8 cellular contexts compared by ENCODE assay signal in the genomic region with DNA sequence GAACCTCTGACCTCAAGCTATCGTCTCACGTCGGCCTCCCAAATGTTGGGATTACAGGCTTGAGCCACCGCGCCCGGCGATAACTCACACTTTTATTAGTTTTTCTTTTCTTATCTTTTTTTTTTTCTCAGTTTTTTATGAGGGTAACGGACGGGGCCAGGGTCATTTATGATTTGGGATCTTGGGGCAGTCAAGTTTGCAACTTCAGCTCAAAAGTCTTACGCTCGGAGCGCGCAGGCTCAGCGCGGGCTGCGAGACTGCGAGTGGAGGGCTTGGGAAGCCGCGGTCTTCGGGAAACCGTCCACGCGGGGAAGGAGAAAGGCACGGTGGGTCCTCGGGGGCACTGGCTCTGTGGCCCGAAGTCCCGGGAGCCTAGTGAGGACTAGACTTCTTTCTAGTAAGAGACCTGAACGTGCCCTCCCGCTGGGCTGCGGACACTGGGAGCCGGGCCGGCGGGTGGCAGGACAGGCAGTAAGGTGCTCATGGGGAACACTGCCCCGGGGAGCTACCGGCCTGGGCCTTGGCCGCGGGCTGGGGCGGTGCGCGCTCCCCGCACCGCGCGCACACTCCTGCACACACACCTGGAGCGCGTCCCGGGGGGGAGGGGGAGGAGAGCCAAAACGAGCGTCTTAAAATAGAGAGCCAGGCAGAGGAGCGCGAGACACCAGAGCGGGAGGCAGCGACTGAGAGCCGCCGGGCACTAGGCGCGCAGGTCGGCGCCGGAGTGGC. TPM values are rescaled to one million over a fixed set of nuclear protein-coding genes. Genes with fewer than 3 reads are reported as not detected.
DNase-seq lines count a peak whose midpoint lies in the region; ATAC-seq, FAIRE-seq and TF ChIP-seq lines count a peak whose summit lies in the region.

No MANE protein-coding gene starts in this region.

- POLR2A ChIA-PET in A549 (lab: Yijun Ruan, JAX), result no interaction called here

- no peaks in the 10 kb centered on the region for H3K36me3 ChIP-seq in ascending aorta
- H3K36me3 ChIP-seq in suprapubic skin, result no peaks in the 10 kb centered on the region

- peak overlapping the region; percentile 42 for H3K4me3 ChIP-seq in A549
- peak overlapping the region; percentile 33 to 58 for H3K4me3 ChIP-seq in ascending aorta
- H3K4me3 ChIP-seq in suprapubic skin, result peak overlapping the region; percentile 47

- CTCF ChIA-PET in A549 (lab: Yijun Ruan, JAX), result interaction anchor here (0.6 to 2.6 kb wide), 17 partner anchors 8 to 383 kb away, joined by 3 to 45 read pairs (median 4); no protein-coding TSS in a partner anchor

- H3K4me2 ChIP-seq in A549, result peak overlapping the region; percentile 86

- no peak for TF ChIP-seq EP300 in A549 (IDR thresholded peaks at IDR 0.05)
- TF ChIP-seq EP300 in suprapubic skin (IDR thresholded peaks at IDR 0.05), result no peak

- no peaks in the 10 kb centered on the region for H3K9me3 ChIP-seq in A549
- H3K9me3 ChIP-seq in ascending aorta, result no peaks in the 10 kb centered on the region
- no peaks in the 10 kb centered on the region for H3K9me3 ChIP-seq in suprapubic skin

- ATAC-seq in A549 (peak; percentile 70 to 72), HG03432 (IDR thresholded peaks at IDR 0.05; ENCODE audit: unreplicated experiment) (peak; percentile 21), GM18520 (IDR thresholded peaks at IDR 0.05; ENCODE audit: unreplicated experiment) (no peak)

- H3K27ac ChIP-seq in A549 (no peak overlapping the region), ascending aorta (no peak overlapping the region), suprapubic skin (peak overlapping the region; percentile 67)

- 1% methylated on average over 15 of the region's 60 CpGs for WGBS in A549 (ENCODE audit: missing lambda C conversion rate)
- WGBS in suprapubic skin, result 4% methylated on average over 49 of the region's 60 CpGs

- H3K27me3 ChIP-seq in ascending aorta (peaks cover 27% of the 10 kb centered on the region), suprapubic skin (peaks cover 70% of the 10 kb centered on the region)

- H3K4me1 ChIP-seq in A549, result peaks cover 18% of the 10 kb centered on the region; the same call in 2 of the 3 replicates
- H3K4me1 ChIP-seq in ascending aorta, result peaks cover 3 to 18% of the 10 kb centered on the region in 2 donors
- H3K4me1 ChIP-seq in suprapubic skin, result peaks cover 39% of the 10 kb centered on the region

- TF ChIP-seq RAD21 in A549 (conservative IDR thresholded peaks at IDR 0.05 in 1 of 2, IDR thresholded peaks at IDR 0.05 in 1 of 2), result no peak

- TF ChIP-seq CTCF in A549 (IDR thresholded peaks at IDR 0.05) (no peak), ascending aorta (IDR thresholded peaks at IDR 0.05) (no peak), suprapubic skin (IDR thresholded peaks at IDR 0.05) (no peak)

- TF ChIP-seq POLR2A in A549 (IDR thresholded peaks at IDR 0.05; ENCODE audit: low read length), result no peak
- TF ChIP-seq POLR2A in suprapubic skin (IDR thresholded peaks at IDR 0.05), result no peak

- peak; percentile 20 to 26 for DNase-seq in A549 (ENCODE audit: low read depth in 1 of 2, low spot score in 1 of 2)
- DNase-seq in ascending aorta (ENCODE audit: low spot score in 2 of 2), result no peak
- DNase-seq in kidney tubule cell (ENCODE audit: low spot score), result peak; percentile 59
- DNase-seq in suprapubic skin (ENCODE audit: low spot score in 2 of 2), result no peak
- DNase-seq in central memory CD4-positive, alpha-beta T cell, result no peak
- no peak for DNase-seq in epidermal melanocyte (ENCODE audit: insufficient read length, low spot score)

- intact Hi-C loops in ascending aorta (cut with DNase I), result no loop called here

- FAIRE-seq in A549 (lab: Jason Lieb, UNC), result no peak

TF ChIP-seq in A549, 52 proteins besides CTCF, POLR2A, EP300 and RAD21:
- no peak for TF ChIP-seq HEYL (CRISPR knock-in tag; IDR thresholded peaks at IDR 0.05)
- no peak for TF ChIP-seq ZC3H11A (IDR thresholded peaks at IDR 0.05)
- no peak for TF ChIP-seq RARB (CRISPR knock-in tag; IDR thresholded peaks at IDR 0.05)
- no peak for TF ChIP-seq MYC (IDR thresholded peaks at IDR 0.05; ENCODE audit: borderline replicate concordance, low read length)
- TF ChIP-seq FOSB (CRISPR knock-in tag; IDR thresholded peaks at IDR 0.05), result no peak
- TF ChIP-seq HDAC2 (IDR thresholded peaks at IDR 0.05), result no peak
- TF ChIP-seq KDM5A (IDR thresholded peaks at IDR 0.05), result no peak
- no peak for TF ChIP-seq RCOR1 (IDR thresholded peaks at IDR 0.05; ENCODE audit: low read depth, low read length)
- no peak for TF ChIP-seq NPAS2 (CRISPR knock-in tag; IDR thresholded peaks at IDR 0.05; ENCODE audit: borderline replicate concordance)
- TF ChIP-seq NR3C1 (IDR thresholded peaks at IDR 0.05), result no peak
- TF ChIP-seq, protein P1, sequence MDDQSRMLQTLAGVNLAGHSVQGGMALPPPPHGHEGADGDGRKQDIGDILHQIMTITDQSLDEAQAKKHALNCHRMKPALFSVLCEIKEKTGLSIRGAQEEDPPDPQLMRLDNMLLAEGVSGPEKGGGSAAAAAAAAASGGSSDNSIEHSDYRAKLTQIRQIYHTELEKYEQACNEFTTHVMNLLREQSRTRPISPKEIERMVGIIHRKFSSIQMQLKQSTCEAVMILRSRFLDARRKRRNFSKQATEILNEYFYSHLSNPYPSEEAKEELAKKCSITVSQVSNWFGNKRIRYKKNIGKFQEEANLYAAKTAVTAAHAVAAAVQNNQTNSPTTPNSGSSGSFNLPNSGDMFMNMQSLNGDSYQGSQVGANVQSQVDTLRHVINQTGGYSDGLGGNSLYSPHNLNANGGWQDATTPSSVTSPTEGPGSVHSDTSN (IDR thresholded peaks at IDR 0.05), result no peak
- no peak for TF ChIP-seq HOXB13 (CRISPR knock-in tag; IDR thresholded peaks at IDR 0.05; ENCODE audit: low read depth)
- no peak for TF ChIP-seq PHF8 (IDR thresholded peaks at IDR 0.05; ENCODE audit: borderline replicate concordance, low read depth)
- no peak for TF ChIP-seq SMC3 (IDR thresholded peaks at IDR 0.05)
- TF ChIP-seq MAZ (IDR thresholded peaks at IDR 0.05; ENCODE audit: borderline replicate concordance, low read depth, low read length), result no peak
- TF ChIP-seq CBX8 (IDR thresholded peaks at IDR 0.05), result no peak
- no peak for TF ChIP-seq EHMT2 (IDR thresholded peaks at IDR 0.05; ENCODE audit: low read depth)

RNA-seq across cellular contexts. Expression of a gene that starts 0.5 kb away (rescaled TPM):
- not detected in 2 replicates for polyA plus RNA-seq in A549 (2011; rRNA removed)
- not detected in 2 replicates for polyA plus RNA-seq in A549 (2012; cell fraction: cytosol; rRNA removed)
- polyA plus RNA-seq in A549 (2012; cell fraction: nucleus; rRNA removed), result not detected in 2 replicates
- polyA plus RNA-seq in A549 (2017; fragmentation: RNase III; extraction: RNeasy Plus Mini Kit Qiagen cat#74134 plus additional on column Dnase treatment), result not detected in 3 replicates
- not detected in 2 replicates for polyA minus RNA-seq in A549 (2011; rRNA and poly(A)+ RNA removed)
- total RNA-seq in ascending aorta, result not detected
- 10 to 100 TPM; 11.1 to 31.8 (median 23.2) TPM for total RNA-seq in suprapubic skin

Comparison
In these comparisons a context has a peak if more than half of its experiments do, and no peak if none do; other contexts are left out.
1. DNase-seq: peak in A549 (2 of 2) and kidney tubule cell (single experiment); none in ascending aorta (0 of 2), suprapubic skin (0 of 2), central memory CD4-positive, alpha-beta T cell (single experiment) and epidermal melanocyte (single experiment).
2. RNA of a gene that starts 0.5 kb away (total RNA-seq): 11.1 to 31.8 TPM in suprapubic skin; not detected in ascending aorta (single experiment); every median in the first group is over 10 times any median in the second.
3. Peak in every context shown above with its lines, with median percentiles within 50 percentile points of each other: H3K4me3 ChIP-seq.